8 cellular contexts compared by ENCODE assay signal in the genomic region with DNA sequence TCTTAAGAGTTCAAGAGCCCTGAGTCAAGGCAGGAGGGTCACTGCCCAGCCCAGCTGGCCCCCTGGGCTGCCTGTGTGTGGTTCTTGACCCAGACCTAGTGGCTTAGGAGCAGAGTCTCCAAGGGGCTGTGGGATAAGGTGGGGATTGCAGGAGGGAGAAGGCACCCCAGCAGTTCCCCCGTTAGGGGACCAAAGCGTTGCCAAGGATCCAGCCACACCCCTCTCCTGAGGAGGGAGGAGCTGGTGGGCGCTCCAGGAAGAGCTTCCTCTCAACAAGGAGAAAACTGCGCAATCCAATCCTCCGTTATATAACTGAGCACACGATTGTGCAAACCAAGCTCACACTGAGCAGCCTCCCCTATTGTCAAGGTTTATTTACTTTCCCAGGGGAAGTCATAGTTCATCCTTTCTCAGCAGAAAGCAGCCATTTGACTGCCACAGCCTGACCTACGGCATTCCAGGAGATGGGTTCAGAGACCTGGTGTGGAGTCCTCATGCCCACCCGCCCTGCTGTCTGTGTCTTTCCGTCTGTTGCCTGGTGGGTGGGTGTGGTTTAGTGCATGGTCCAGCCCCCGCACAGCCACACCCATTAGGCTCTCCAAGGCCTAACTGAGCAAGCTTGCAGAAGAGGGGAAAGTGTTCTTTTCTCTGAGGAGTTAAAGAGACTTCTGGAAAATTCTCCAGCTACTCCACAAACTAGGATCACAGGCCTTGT. TPM values are rescaled to one million over a fixed set of nuclear protein-coding genes. Genes with fewer than 3 reads are reported as not detected.
DNase-seq lines count a peak whose midpoint lies in the region; ATAC-seq and TF ChIP-seq lines count a peak whose summit lies in the region.

No MANE protein-coding gene starts in this region.

- peak; percentile 79 to 82 for ATAC-seq in lower lobe of right lung
- no peak for ATAC-seq in HG02759 (IDR thresholded peaks at IDR 0.05; ENCODE audit: unreplicated experiment)
- no peak for ATAC-seq in stimulated activated naive CD8-positive, alpha-beta T cell treated with anti-CD3 and anti-CD28 coated beads, Interleukin-15, amount 100 ng/mL, for 72 hours
- no peak for ATAC-seq in stimulated activated naive CD8-positive, alpha-beta T cell treated with anti-CD3 and anti-CD28 coated beads, Interleukin-15, Interleukin-2, amounts not matched to agents 100 U/mL and 50 U/mL, for 24 hours

- TF ChIP-seq CTCF in lower lobe of right lung (IDR thresholded peaks at IDR 0.05) = no peak
- no peak for TF ChIP-seq CTCF in vagina (IDR thresholded peaks at IDR 0.05)

- peaks cover 7% of the 10 kb centered on the region for H3K27me3 Mint-ChIP-seq in stimulated activated naive CD8-positive, alpha-beta T cell treated with anti-CD3 and anti-CD28 coated beads, Interleukin-15, amount 100 ng/mL, for 72 hours

- TF ChIP-seq POLR2A in vagina (IDR thresholded peaks at IDR 0.05) = peak in 1 of 2 donors; percentile 9

- peak overlapping the region; percentile 9 for H3K4me3 ChIP-seq in lower lobe of right lung
- H3K4me3 ChIP-seq in vagina = peak overlapping the region in 1 of 2 donors; percentile 22

- intact Hi-C loops in lower lobe of right lung (cut with DNase I) (no loop called here), vagina (cut with DNase I) (loop anchor here (5.0 kb wide), 1 partner anchor 36 kb away; the partner anchor contains the start of gene SRP9)

- H3K4me3 Mint-ChIP-seq in stimulated activated naive CD8-positive, alpha-beta T cell treated with anti-CD3 and anti-CD28 coated beads, Interleukin-15, amount 100 ng/mL, for 72 hours = no peak overlapping the region

- H3K27ac Mint-ChIP-seq in stimulated activated naive CD8-positive, alpha-beta T cell treated with anti-CD3 and anti-CD28 coated beads, Interleukin-15, amount 100 ng/mL, for 72 hours = no peak overlapping the region

- H3K9me3 ChIP-seq in lower lobe of right lung = no peaks in the 10 kb centered on the region
- H3K9me3 ChIP-seq in vagina = no peaks in the 10 kb centered on the region

- peaks cover 31% of the 10 kb centered on the region for H3K4me1 Mint-ChIP-seq in stimulated activated naive CD8-positive, alpha-beta T cell treated with anti-CD3 and anti-CD28 coated beads, Interleukin-15, amount 100 ng/mL, for 72 hours

- peak overlapping the region; percentile 90 for H3K27ac ChIP-seq in lower lobe of right lung
- peak overlapping the region; percentile 96 for H3K27ac ChIP-seq in vagina

- H3K36me3 ChIP-seq in lower lobe of right lung = no peaks in the 10 kb centered on the region
- H3K36me3 ChIP-seq in vagina = no peaks in the 10 kb centered on the region

- peak; percentile 77 for DNase-seq in AG20443 (ENCODE audit: low spot score)
- peak; percentile 71 for DNase-seq in NCI-H146 treated with DMSO at 0.1 percent for 48 hours (lab: John Stamatoyannopoulos, UW; ENCODE audit: unreplicated experiment)
- peak; percentile 80 for DNase-seq in brain pericyte (ENCODE audit: low read depth, low spot score)
- peak; percentile 82 for DNase-seq in lower lobe of right lung
- peak in 1 of 2 donors; percentile 93 for DNase-seq in vagina (ENCODE audit: extremely low spot score in 2 of 2)
- DNase-seq in stimulated activated naive CD8-positive, alpha-beta T cell treated with anti-CD3 and anti-CD28 coated beads, Interleukin-15, amount 100 ng/mL, for 72 hours = no peak
- no peak for DNase-seq in stimulated activated naive CD8-positive, alpha-beta T cell treated with anti-CD3 and anti-CD28 coated beads, Interleukin-15, Interleukin-2, amounts not matched to agents 100 U/mL and 50 U/mL, for 24 hours

- peaks cover 78% of the 10 kb centered on the region for H3K4me1 ChIP-seq in lower lobe of right lung
- H3K4me1 ChIP-seq in vagina = peaks cover 79% of the 10 kb centered on the region

- H3K27me3 ChIP-seq in lower lobe of right lung (ENCODE audit: low read depth) (no peaks in the 10 kb centered on the region), vagina (no peaks in the 10 kb centered on the region)

- H3K9me3 Mint-ChIP-seq in stimulated activated naive CD8-positive, alpha-beta T cell treated with anti-CD3 and anti-CD28 coated beads, Interleukin-15, amount 100 ng/mL, for 72 hours = no peaks in the 10 kb centered on the region

RNA-seq across cellular contexts. Expression of gene EPHX1, which starts 3.5 kb away (rescaled TPM):
- total RNA-seq in lower lobe of right lung (233 TPM), vagina (142 TPM)

RNA-seq across cellular contexts. Expression of gene SRP9, which starts 35.8 kb away (rescaled TPM):
- 166 TPM for total RNA-seq in lower lobe of right lung
- 120 TPM for total RNA-seq in vagina

Comparison
In these comparisons a context has a peak if more than half of its experiments do, and no peak if none do; other contexts are left out.
1. DNase-seq: peak in AG20443 (single experiment), NCI-H146 treated with DMSO at 0.1 percent for 48 hours (single experiment), brain pericyte (single experiment) and lower lobe of right lung (single experiment); none in stimulated activated naive CD8-positive, alpha-beta T cell treated with anti-CD3 and anti-CD28 coated beads, Interleukin-15, amount 100 ng/mL, for 72 hours (0 of 2) and stimulated activated naive CD8-positive, alpha-beta T cell treated with anti-CD3 and anti-CD28 coated beads, Interleukin-15, Interleukin-2, amounts not matched to agents 100 U/mL and 50 U/mL, for 24 hours (single experiment).
2. ATAC-seq: peak in lower lobe of right lung (2 of 2); none in HG02759 (single experiment), stimulated activated naive CD8-positive, alpha-beta T cell treated with anti-CD3 and anti-CD28 coated beads, Interleukin-15, amount 100 ng/mL, for 72 hours (single experiment) and stimulated activated naive CD8-positive, alpha-beta T cell treated with anti-CD3 and anti-CD28 coated beads, Interleukin-15, Interleukin-2, amounts not matched to agents 100 U/mL and 50 U/mL, for 24 hours (single experiment).